ENCODE assay signal across 15 cellular contexts in the genomic region with DNA sequence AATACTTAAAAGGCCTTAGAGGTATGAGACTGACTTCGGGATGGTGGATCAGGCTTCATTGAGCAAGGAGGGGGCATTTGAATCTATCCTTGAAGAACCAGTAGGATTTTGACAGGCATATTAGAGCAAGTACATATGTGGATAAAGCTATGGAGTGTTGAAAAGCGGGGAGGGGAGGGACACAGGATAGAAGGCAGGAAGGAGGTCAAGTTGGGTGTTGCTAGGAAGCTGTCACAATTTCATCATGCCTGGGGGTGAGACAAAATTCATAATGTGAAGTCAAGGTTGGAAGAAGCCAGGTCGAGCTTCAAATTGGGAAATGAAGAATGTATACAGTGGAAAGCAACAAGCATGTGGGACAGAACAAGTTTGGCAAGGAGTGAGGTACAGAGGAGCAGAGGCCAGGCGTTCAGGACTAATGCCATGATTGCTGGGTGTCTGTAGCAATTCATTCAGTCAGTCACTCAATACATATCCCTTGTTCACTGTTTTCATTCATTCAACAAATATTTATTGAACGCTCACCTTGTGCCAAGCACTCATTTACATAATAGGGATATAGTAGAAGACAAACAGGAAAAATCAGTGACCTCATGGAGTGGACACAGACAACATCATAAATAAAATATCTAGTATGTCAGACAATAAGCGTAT. TPM values are rescaled to one million over a fixed set of nuclear protein-coding genes. Genes with fewer than 3 reads are reported as not detected.
DNase-seq lines count a peak whose midpoint lies in the region; ATAC-seq, FAIRE-seq and TF ChIP-seq lines count a peak whose summit lies in the region.
"Had no signal": no experiment of that assay in that cellular context is flagged by ENCODE, and none has a peak within 500 bp of the region (broad histone marks: within the 10 kb centered on the region; RNA-seq: fewer than 3 reads in every experiment).

No MANE protein-coding gene starts in this region.

- intact Hi-C loops in activated CD8-positive, alpha-beta T cell treated with anti-CD3 and anti-CD28 coated beads for 36 hours (cut with micrococcal nuclease) = no loop called here
- intact Hi-C loops in transverse colon (cut with DNase I; ENCODE audit: low total_unique reads) = no loop called here
- intact Hi-C loops in kidney (cut with DNase I) = no loop called here

- no peak for TF ChIP-seq POLR2A in transverse colon (IDR thresholded peaks at IDR 0.05)

- no peak overlapping the region for H3K18ac ChIP-seq in trophoblast cell (ENCODE audit: low read length)

- no peak overlapping the region for H4K91ac ChIP-seq in trophoblast cell (ENCODE audit: low read depth, low read length)

- H3K27me3 Mint-ChIP-seq in activated CD8-positive, alpha-beta T cell treated with anti-CD3 and anti-CD28 coated beads, Interleukin-2, amount 10 ng/mL, durations not matched to agents 7 days and 5 days (ENCODE audit: low read depth) = no peaks in the 10 kb centered on the region
- H3K27me3 Mint-ChIP-seq in activated CD8-positive, alpha-beta T cell treated with anti-CD3 and anti-CD28 coated beads for 36 hours = no peaks in the 10 kb centered on the region
- H3K27me3 Mint-ChIP-seq: activated CD4-positive, alpha-beta T cell treated with anti-CD3 and anti-CD28 coated beads for 36 hours had no signal

- no peak overlapping the region for H2AK5ac ChIP-seq in trophoblast cell (ENCODE audit: low read length)

- POLR2A ChIA-PET in activated CD8-positive, alpha-beta T cell treated with anti-CD3 and anti-CD28 coated beads, Interleukin-2, amount 10 ng/mL, durations not matched to agents 7 days and 5 days (lab: Charles Lee) = no interaction called here
- POLR2A ChIA-PET in activated CD8-positive, alpha-beta T cell treated with anti-CD3 and anti-CD28 coated beads for 36 hours (lab: Charles Lee) = no interaction called here

- H3K79me1 ChIP-seq in trophoblast cell (ENCODE audit: low read length) = no peaks in the 10 kb centered on the region

- no peak overlapping the region for H3K23ac ChIP-seq in trophoblast cell (ENCODE audit: low read length)

- no peak for DNase-seq in activated CD8-positive, alpha-beta T cell treated with anti-CD3 and anti-CD28 coated beads, Interleukin-2, amount 10 ng/mL, durations not matched to agents 7 days and 5 days
- DNase-seq in activated CD8-positive, alpha-beta T cell treated with anti-CD3 and anti-CD28 coated beads for 36 hours = no peak
- DNase-seq in T47D (ENCODE audit: low read depth in 1 of 2, low spot score in 1 of 2) (peak; percentile 43 to 91), trophoblast cell (peak; percentile 21 to 33), GM19239 (ENCODE audit: insufficient read length, low spot score) (no peak), transverse colon (no peak), kidney (no peak)
- DNase-seq: activated CD4-positive, alpha-beta T cell treated with anti-CD3 and anti-CD28 coated beads for 36 hours; amniotic stem cell; DMS 273 treated with DMSO at 0.1 percent for 48 hours; hypothalamus; IMR-90; right lobe of liver had no signal

- peak overlapping the region; percentile 18 for H3K27ac Mint-ChIP-seq in activated CD8-positive, alpha-beta T cell treated with anti-CD3 and anti-CD28 coated beads, Interleukin-2, amount 10 ng/mL, durations not matched to agents 7 days and 5 days
- no peak overlapping the region for H3K27ac Mint-ChIP-seq in activated CD8-positive, alpha-beta T cell treated with anti-CD3 and anti-CD28 coated beads for 36 hours
- H3K27ac Mint-ChIP-seq: activated CD4-positive, alpha-beta T cell treated with anti-CD3 and anti-CD28 coated beads for 36 hours had no signal

- H3K9me3 ChIP-seq in Loucy (ENCODE audit: insufficient read depth, low read depth, low read length) (peaks cover 5% of the 10 kb centered on the region; the same call in 1 of the 2 replicates), trophoblast cell (ENCODE audit: insufficient read depth, low read depth, low read length) (no peaks in the 10 kb centered on the region), transverse colon (no peaks in the 10 kb centered on the region), kidney (ENCODE audit: control insufficient read depth in 1 of 2, low read length in 2 of 2) (no peaks in the 10 kb centered on the region)
- H3K9me3 ChIP-seq: right lobe of liver had no signal

- H3K9me3 Mint-ChIP-seq in activated CD8-positive, alpha-beta T cell treated with anti-CD3 and anti-CD28 coated beads, Interleukin-2, amount 10 ng/mL, durations not matched to agents 7 days and 5 days (ENCODE audit: insufficient read depth) = peaks cover 13% of the 10 kb centered on the region
- H3K9me3 Mint-ChIP-seq in activated CD8-positive, alpha-beta T cell treated with anti-CD3 and anti-CD28 coated beads for 36 hours = peaks cover 11% of the 10 kb centered on the region

- peaks cover 4% of the 10 kb centered on the region for H3K36me3 Mint-ChIP-seq in activated CD8-positive, alpha-beta T cell treated with anti-CD3 and anti-CD28 coated beads, Interleukin-2, amount 10 ng/mL, durations not matched to agents 7 days and 5 days (ENCODE audit: low read depth)
- no peaks in the 10 kb centered on the region for H3K36me3 Mint-ChIP-seq in activated CD8-positive, alpha-beta T cell treated with anti-CD3 and anti-CD28 coated beads for 36 hours (ENCODE audit: low read depth)

- ATAC-seq in activated CD8-positive, alpha-beta T cell treated with anti-CD3 and anti-CD28 coated beads, Interleukin-2, amount 10 ng/mL, durations not matched to agents 7 days and 5 days = no peak
- ATAC-seq in activated CD8-positive, alpha-beta T cell treated with anti-CD3 and anti-CD28 coated beads for 36 hours = no peak
- ATAC-seq: activated CD4-positive, alpha-beta T cell treated with anti-CD3 and anti-CD28 coated beads for 36 hours had no signal

- no peak overlapping the region for H3K4ac ChIP-seq in trophoblast cell (ENCODE audit: low read depth, low read length)

- FAIRE-seq in GM19239 (lab: Jason Lieb, UNC) = no peak
- FAIRE-seq in kidney (lab: Jason Lieb, UNC) = no peak

- CTCF ChIA-PET in activated CD8-positive, alpha-beta T cell treated with anti-CD3 and anti-CD28 coated beads, Interleukin-2, amount 10 ng/mL, durations not matched to agents 7 days and 5 days (lab: Charles Lee) = no interaction called here
- CTCF ChIA-PET in activated CD8-positive, alpha-beta T cell treated with anti-CD3 and anti-CD28 coated beads for 36 hours (lab: Charles Lee) = interaction anchor here (1.0 to 1.1 kb wide), 2 partner anchors 95 to 122 kb away, joined by 3 to 4 read pairs; no protein-coding TSS in a partner anchor

- in situ Hi-C loops in T47D (cut with HindIII; ENCODE audit: low pct_unique_long_range_greater_than_20kb, low sequenced_read_pairs) = no loop called here
- in situ Hi-C loops in transverse colon (cut with MboI; ENCODE audit: low pct_ligation_motif_present in 1 of 4, low pct_unique_long_range_greater_than_20kb in 1 of 4, low sequenced_read_pairs in 3 of 4) = no loop called here

- H4K8ac ChIP-seq in trophoblast cell (ENCODE audit: low read depth, low read length) = no peak overlapping the region

- no CpG with 5 or more reads among the region's 6 CpGs for WGBS in trophoblast cell (ENCODE audit: extremely low coverage, insufficient coverage, insufficient read length)
- 77 to 86% methylated on average over 4 to 6 of the region's 6 CpGs for WGBS in transverse colon (ENCODE audit: low coverage in 1 of 2), 2 donors

- no peaks in the 10 kb centered on the region for H3F3A ChIP-seq in Loucy (ENCODE audit: low read depth)

- H3K27me3 ChIP-seq in Loucy (ENCODE audit: insufficient read depth, low read length, poor library complexity, severe bottlenecking) = no peaks in the 10 kb centered on the region
- no peaks in the 10 kb centered on the region for H3K27me3 ChIP-seq in trophoblast cell (ENCODE audit: insufficient read depth, low read length)
- H3K27me3 ChIP-seq in transverse colon = no peaks in the 10 kb centered on the region
- H3K27me3 ChIP-seq: right lobe of liver had no signal

- no peak overlapping the region for H2BK5ac ChIP-seq in trophoblast cell (ENCODE audit: low read depth, low read length, poor library complexity)

- no peak for TF ChIP-seq EP300 in transverse colon (IDR thresholded peaks at IDR 0.05; ENCODE audit: low read depth)

- peaks cover 24% of the 10 kb centered on the region for H3K4me1 ChIP-seq in Loucy (ENCODE audit: insufficient read depth, low read length, poor library complexity, severe bottlenecking)
- peaks cover 0 to 8% of the 10 kb centered on the region in 2 experiments for H3K4me1 ChIP-seq in trophoblast cell (ENCODE audit: control insufficient read depth in 1 of 2, insufficient read depth in 2 of 2, low read length in 2 of 2)
- no peaks in the 10 kb centered on the region for H3K4me1 ChIP-seq in transverse colon
- no peaks in the 10 kb centered on the region for H3K4me1 ChIP-seq in kidney (ENCODE audit: control insufficient read depth in 1 of 2, insufficient read depth in 1 of 2, low read depth in 1 of 2, low read length in 2 of 2)
- H3K4me1 ChIP-seq: right lobe of liver had no signal

- TF ChIP-seq CTCF in activated CD8-positive, alpha-beta T cell treated with anti-CD3 and anti-CD28 coated beads for 36 hours (IDR thresholded peaks at IDR 0.05) = no peak
- TF ChIP-seq CTCF in Loucy (conservative IDR thresholded peaks at IDR 0.05; ENCODE audit: low read length) (no peak), transverse colon (IDR thresholded peaks at IDR 0.05) (no peak), kidney (IDR thresholded peaks at IDR 0.05; ENCODE audit: borderline replicate concordance, extremely low read depth, insufficient read depth) (no peak)

- H3K4me3 ChIP-seq in Loucy (ENCODE audit: low read length, poor library complexity, severe bottlenecking) (no peak overlapping the region), trophoblast cell (ENCODE audit: low read depth, low read length) (no peak overlapping the region), transverse colon (no peak overlapping the region), kidney (ENCODE audit: low read length in 2 of 2) (no peak overlapping the region)
- H3K4me3 ChIP-seq: right lobe of liver had no signal

- H3K36me3 ChIP-seq in Loucy (ENCODE audit: insufficient read depth, low read length) (no peaks in the 10 kb centered on the region), trophoblast cell (ENCODE audit: control insufficient read depth in 1 of 2, insufficient read depth in 2 of 2, low read length in 2 of 2) (no peaks in the 10 kb centered on the region), transverse colon (no peaks in the 10 kb centered on the region), kidney (ENCODE audit: control insufficient read depth in 1 of 2, insufficient read depth in 2 of 2, low read length in 2 of 2) (no peaks in the 10 kb centered on the region)
- H3K36me3 ChIP-seq: right lobe of liver had no signal

- no peak overlapping the region for H3K4me3 Mint-ChIP-seq in activated CD8-positive, alpha-beta T cell treated with anti-CD3 and anti-CD28 coated beads, Interleukin-2, amount 10 ng/mL, durations not matched to agents 7 days and 5 days
- H3K4me3 Mint-ChIP-seq in activated CD8-positive, alpha-beta T cell treated with anti-CD3 and anti-CD28 coated beads for 36 hours = no peak overlapping the region
- H3K4me3 Mint-ChIP-seq: activated CD4-positive, alpha-beta T cell treated with anti-CD3 and anti-CD28 coated beads for 36 hours; nephron had no signal

- no peak overlapping the region for H3K14ac ChIP-seq in trophoblast cell (ENCODE audit: low read length)

- H2AFZ ChIP-seq in Loucy (ENCODE audit: low read length) (0 out of 2 replicates have a peak overlapping the region, but pooled peaks have one; percentile 56), trophoblast cell (ENCODE audit: insufficient read depth, low read length, poor library complexity) (no peak overlapping the region)

- no peak overlapping the region for H4K12ac ChIP-seq in trophoblast cell (ENCODE audit: low read depth, low read length)

- peaks cover 19% of the 10 kb centered on the region for H3K4me1 Mint-ChIP-seq in activated CD8-positive, alpha-beta T cell treated with anti-CD3 and anti-CD28 coated beads, Interleukin-2, amount 10 ng/mL, durations not matched to agents 7 days and 5 days (ENCODE audit: low read depth)
- H3K4me1 Mint-ChIP-seq in activated CD8-positive, alpha-beta T cell treated with anti-CD3 and anti-CD28 coated beads for 36 hours (ENCODE audit: low read depth) = peaks cover 11% of the 10 kb centered on the region

- no peak overlapping the region for H2BK12ac ChIP-seq in trophoblast cell (ENCODE audit: low read length)

- peak overlapping the region; percentile 32 for H3K9ac ChIP-seq in Loucy (ENCODE audit: low read depth, low read length, poor library complexity, severe bottlenecking)
- H3K9ac ChIP-seq in trophoblast cell (ENCODE audit: low read length) = no peak overlapping the region
- no peak overlapping the region for H3K9ac ChIP-seq in kidney (ENCODE audit: low read length in 2 of 2)

- H3K27ac ChIP-seq in trophoblast cell (ENCODE audit: low read depth, low read length) (no peak overlapping the region), transverse colon (no peak overlapping the region), kidney (ENCODE audit: low read depth in 2 of 2, low read length in 2 of 2) (no peak overlapping the region)
- H3K27ac ChIP-seq: right lobe of liver had no signal

- no peak overlapping the region for H2BK120ac ChIP-seq in trophoblast cell (ENCODE audit: insufficient read depth, low read length, poor library complexity)

- no peaks in the 10 kb centered on the region for H3K79me2 ChIP-seq in Loucy (ENCODE audit: insufficient read depth, low read length)
- no peaks in the 10 kb centered on the region for H3K79me2 ChIP-seq in trophoblast cell (ENCODE audit: control insufficient read depth, insufficient read depth, low read length, poor library complexity)

- H4K20me1 ChIP-seq in Loucy (ENCODE audit: insufficient read depth, low read length, poor library complexity, severe bottlenecking) = no peaks in the 10 kb centered on the region

- peak overlapping the region; percentile 51 for H3K4me2 ChIP-seq in Loucy (ENCODE audit: low read depth, low read length, poor library complexity, severe bottlenecking)
- H3K4me2 ChIP-seq in trophoblast cell (ENCODE audit: low read length) = no peak overlapping the region

- no peaks in the 10 kb centered on the region for H3K9me2 ChIP-seq in Loucy (replicated peaks; ENCODE audit: low read depth, low read length)

RNA-seq across cellular contexts. Expression of a gene that starts 58.3 kb away (rescaled TPM):
- total RNA-seq in activated CD8-positive, alpha-beta T cell treated with anti-CD3 and anti-CD28 coated beads, Interleukin-2, amount 10 ng/mL, durations not matched to agents 7 days and 5 days = 10 to 100 TPM; 44.5 to 48.8 TPM
- 100 to 1,000 TPM; 112 TPM for total RNA-seq in activated CD8-positive, alpha-beta T cell treated with anti-CD3 and anti-CD28 coated beads for 36 hours
- 51.0 and 52.4 TPM in 2 replicates for polyA plus RNA-seq in trophoblast cell (2013)
- total RNA-seq in transverse colon = 10 to 100 TPM; 22.4 to 91.9 (median 63.6) TPM
- 56.5 TPM for total RNA-seq in kidney
- polyA plus RNA-seq in kidney (ENCODE audit: insufficient read depth, low read depth, low replicate concordance) = 57.4 TPM

Comparison
In these comparisons a context has a peak if more than half of its experiments do, and no peak if none do; other contexts are left out.
1. DNase-seq: peak in T47D (2 of 2) and trophoblast cell (2 of 2); none in activated CD8-positive, alpha-beta T cell treated with anti-CD3 and anti-CD28 coated beads, Interleukin-2, amount 10 ng/mL, durations not matched to agents 7 days and 5 days (single experiment), activated CD8-positive, alpha-beta T cell treated with anti-CD3 and anti-CD28 coated beads for 36 hours (single experiment), GM19239 (single experiment), transverse colon (single experiment) and kidney (single experiment).